18 cellular contexts compared by ENCODE assay signal in genomic region chrX:43175428-43175827, GRCh38.
DNase-seq lines count a peak whose midpoint lies in the region; ATAC-seq, FAIRE-seq and TF ChIP-seq lines count a peak whose summit lies in the region.
"Had no signal": no experiment of that assay in that cellular context is flagged by ENCODE, and none has a peak within 500 bp of the region (broad histone marks: within the 10 kb centered on the region; RNA-seq: fewer than 3 reads in every experiment).

No MANE protein-coding gene starts in this region.

- H3K4me3 Mint-ChIP-seq in immature natural killer cell, result no peak overlapping the region
- H3K4me3 Mint-ChIP-seq: CD4-positive, alpha-beta T cell; HFFc6 had no signal

- H3K36me3 ChIP-seq in bronchial epithelial cell (ENCODE audit: control insufficient read depth, insufficient read depth, low read length), result no peaks in the 10 kb centered on the region

- no peak for ATAC-seq in HG02571 (IDR thresholded peaks at IDR 0.05; ENCODE audit: unreplicated experiment)
- ATAC-seq: HCT116 had no signal

- no peak overlapping the region for H3K4me3 ChIP-seq in AG10803 (ENCODE audit: low read length)
- no peak overlapping the region for H3K4me3 ChIP-seq in bronchial epithelial cell (ENCODE audit: low read depth, low read length)
- H3K4me3 ChIP-seq in fibroblast of villous mesenchyme (ENCODE audit: low read depth, low read length), result no peak overlapping the region

- H3K27me3 ChIP-seq in bronchial epithelial cell (ENCODE audit: control insufficient read depth, insufficient read depth, low read length), result no peaks in the 10 kb centered on the region

- no peaks in the 10 kb centered on the region for H3K27me3 Mint-ChIP-seq in immature natural killer cell (ENCODE audit: low read depth in 3 of 3)
- H3K27me3 Mint-ChIP-seq: CD4-positive, alpha-beta T cell had no signal

- no peak for FAIRE-seq in bronchial epithelial cell (lab: Jason Lieb, UNC)
- FAIRE-seq: A204.1, G401.6 had no signal

- TF ChIP-seq CTCF in AG10803 (conservative IDR thresholded peaks at IDR 0.05; ENCODE audit: low read length) (no peak), bronchial epithelial cell (IDR thresholded peaks at IDR 0.05; ENCODE audit: insufficient read depth, low read length, severe bottlenecking) (no peak), fibroblast of villous mesenchyme (IDR thresholded peaks at IDR 0.05; ENCODE audit: insufficient read depth, low read depth, low read length) (no peak)

- H3K4me1 Mint-ChIP-seq in immature natural killer cell, result no peaks in the 10 kb centered on the region

- no peaks in the 10 kb centered on the region for H3K9me3 Mint-ChIP-seq in immature natural killer cell
- H3K9me3 Mint-ChIP-seq: CD4-positive, alpha-beta T cell; HFFc6 had no signal

- in situ Hi-C loops in Caki2 (cut with HindIII; ENCODE audit: low pct_unique_long_range_greater_than_20kb, low sequenced_read_pairs), result no loop called here

- H3K27ac Mint-ChIP-seq in immature natural killer cell, result no peak overlapping the region
- H3K27ac Mint-ChIP-seq: CD4-positive, alpha-beta T cell; HFFc6 had no signal

- DNase-seq in AG10803 (ENCODE audit: low read depth) (peak; percentile 0), Caki2 (ENCODE audit: low read depth) (peak; percentile 0), bronchial epithelial cell (ENCODE audit: low read depth) (peak; percentile 11), fibroblast of villous mesenchyme (ENCODE audit: low read depth) (peak; percentile 0), immature natural killer cell (no peak), DMS153 treated with DMSO at 0.1 percent for 48 hours (lab: John Stamatoyannopoulos, UW; ENCODE audit: unreplicated experiment) (no peak)
- DNase-seq: ACHN; AML-193; Caco-2; CD4-positive, alpha-beta T cell; DMS153; GOT3; H7; HFFc6 had no signal

- H3K36me3 Mint-ChIP-seq in immature natural killer cell, result no peaks in the 10 kb centered on the region

Comparison
In these comparisons a context has a peak if more than half of its experiments do, and no peak if none do; other contexts are left out.
1. DNase-seq: peak in AG10803 (single experiment), Caki2 (single experiment), bronchial epithelial cell (single experiment) and fibroblast of villous mesenchyme (single experiment); none in immature natural killer cell (0 of 3) and DMS153 treated with DMSO at 0.1 percent for 48 hours (single experiment).